16 cellular contexts compared by ENCODE assay signal in genomic region chr18:33470229-33470628, GRCh38. TPM values are rescaled to one million over a fixed set of nuclear protein-coding genes. Genes with fewer than 3 reads are reported as not detected.
DNase-seq lines count a peak whose midpoint lies in the region; FAIRE-seq and TF ChIP-seq lines count a peak whose summit lies in the region.
"Had no signal": no experiment of that assay in that cellular context is flagged by ENCODE, and none has a peak within 500 bp of the region (broad histone marks: within the 10 kb centered on the region; RNA-seq: fewer than 3 reads in every experiment).

No MANE protein-coding gene starts in this region.

- H3K36me3 Mint-ChIP-seq in astrocyte (ENCODE audit: low read depth, unreplicated experiment) (no peaks in the 10 kb centered on the region), osteocyte (ENCODE audit: unreplicated experiment) (no peaks in the 10 kb centered on the region)

- no peaks in the 10 kb centered on the region for H3K36me3 ChIP-seq in astrocyte (ENCODE audit: insufficient read depth, low read length)
- H3K36me3 ChIP-seq in left ventricle myocardium inferior, result no peaks in the 10 kb centered on the region
- no peaks in the 10 kb centered on the region for H3K36me3 ChIP-seq in SJCRH30
- no peaks in the 10 kb centered on the region for H3K36me3 ChIP-seq in OCI-LY7 (ENCODE audit: insufficient read depth, low read length)

- no peaks in the 10 kb centered on the region for H3K9me2 ChIP-seq in OCI-LY7 (ENCODE audit: insufficient read depth, low read length)

- H3K4me1 Mint-ChIP-seq in astrocyte (ENCODE audit: low read depth, unreplicated experiment) (peaks cover 7% of the 10 kb centered on the region), osteocyte (ENCODE audit: unreplicated experiment) (peaks cover 25% of the 10 kb centered on the region)

- H3K9me3 Mint-ChIP-seq in astrocyte (ENCODE audit: unreplicated experiment), result no peaks in the 10 kb centered on the region
- H3K9me3 Mint-ChIP-seq in osteocyte (ENCODE audit: unreplicated experiment), result no peaks in the 10 kb centered on the region

- H2AFZ ChIP-seq in astrocyte (ENCODE audit: low read depth, low read length), result no peak overlapping the region
- H2AFZ ChIP-seq in OCI-LY7 (ENCODE audit: low read length), result no peak overlapping the region

- POLR2A ChIA-PET in OCI-LY7 (lab: Charles Lee), result interaction anchor here (0.6 kb wide), 1 partner anchor 48 kb away, joined by 3 read pairs; no protein-coding TSS in a partner anchor

- CTCF ChIA-PET in OCI-LY7 (lab: Charles Lee; ENCODE audit: unreplicated experiment), result no interaction called here

- H3K27me3 Mint-ChIP-seq in astrocyte (ENCODE audit: low read depth, unreplicated experiment), result no peaks in the 10 kb centered on the region
- H3K27me3 Mint-ChIP-seq in osteocyte (ENCODE audit: unreplicated experiment), result no peaks in the 10 kb centered on the region

- peak; percentile 3 for DNase-seq in Daoy (ENCODE audit: low read depth)
- peak; percentile 89 for DNase-seq in astrocyte (ENCODE audit: low read depth)
- peak; percentile 36 for DNase-seq in choroid plexus epithelial cell (ENCODE audit: low read depth)
- no peak for DNase-seq in osteocyte (ENCODE audit: extremely low spot score, unreplicated experiment)
- DNase-seq in COR-L47 (lab: John Stamatoyannopoulos, UW), result no peak
- no peak for DNase-seq in left ventricle myocardium inferior
- no peak for DNase-seq in SJCRH30
- no peak for DNase-seq in OCI-LY7 (ENCODE audit: low spot score)
- DNase-seq: DMS153, Karpas-422, MM.1S, NCI-H1092 treated with DMSO at 0.1 percent for 48 hours, NCI-H1694 had no signal

- peak overlapping the region; percentile 25 for H3K27ac ChIP-seq in astrocyte (ENCODE audit: low read depth, low read length)
- H3K27ac ChIP-seq in left ventricle myocardium inferior (replicated peaks), result no peak overlapping the region
- H3K27ac ChIP-seq in SJCRH30, result no peak overlapping the region
- no peak overlapping the region for H3K27ac ChIP-seq in OCI-LY7 (ENCODE audit: low read depth, low read length, poor library complexity, severe bottlenecking)
- H3K27ac ChIP-seq: C4-2B had no signal

- H4K20me1 ChIP-seq in astrocyte (ENCODE audit: insufficient read depth, low read length) (no peaks in the 10 kb centered on the region), OCI-LY7 (ENCODE audit: insufficient read depth, low read length) (no peaks in the 10 kb centered on the region)

- H3K27me3 ChIP-seq in astrocyte (ENCODE audit: insufficient read depth, low read length) (no peaks in the 10 kb centered on the region), left ventricle myocardium inferior (ENCODE audit: low read depth) (no peaks in the 10 kb centered on the region), SJCRH30 (no peaks in the 10 kb centered on the region)

- no peak overlapping the region for H3K4me3 ChIP-seq in astrocyte (ENCODE audit: insufficient read depth, low read depth, low read length)
- no peak overlapping the region for H3K4me3 ChIP-seq in choroid plexus epithelial cell (ENCODE audit: low read depth, low read length)
- H3K4me3 ChIP-seq in left ventricle myocardium inferior, result no peak overlapping the region
- no peak overlapping the region for H3K4me3 ChIP-seq in SJCRH30
- H3K4me3 ChIP-seq in OCI-LY7 (ENCODE audit: low read depth, low read length, poor library complexity, severe bottlenecking), result no peak overlapping the region

- intact Hi-C loops in left ventricle myocardium inferior (cut with micrococcal nuclease), result no loop called here
- intact Hi-C loops in OCI-LY7 (cut with micrococcal nuclease; ENCODE audit: unreplicated experiment), result no loop called here

- H3K79me2 ChIP-seq in astrocyte (ENCODE audit: insufficient read depth, low read length) (no peaks in the 10 kb centered on the region), OCI-LY7 (ENCODE audit: insufficient read depth, low read depth, low read length) (no peaks in the 10 kb centered on the region)

- no TSS peak for BruUV-seq in OCI-LY7 (replicated peaks; lab: Mats Ljungman, UMichigan)

- TF ChIP-seq CTCF in astrocyte (IDR thresholded peaks at IDR 0.05; ENCODE audit: insufficient read depth, low read depth, low read length) (no peak), choroid plexus epithelial cell (conservative IDR thresholded peaks at IDR 0.05; ENCODE audit: low read depth, low read length) (no peak), osteocyte (IDR thresholded peaks at IDR 0.05) (no peak), left ventricle myocardium inferior (IDR thresholded peaks at IDR 0.05; ENCODE audit: borderline replicate concordance) (no peak), OCI-LY7 (conservative IDR thresholded peaks at IDR 0.05; ENCODE audit: low read length) (no peak)

- H3K9ac ChIP-seq in astrocyte (ENCODE audit: low read length), result no peak overlapping the region

- no peak for FAIRE-seq in astrocyte (lab: Jason Lieb, UNC)
- FAIRE-seq: H54 had no signal

- H3K4me1 ChIP-seq in astrocyte (ENCODE audit: insufficient read depth, low read length), result peaks cover 3% of the 10 kb centered on the region
- no peaks in the 10 kb centered on the region for H3K4me1 ChIP-seq in left ventricle myocardium inferior
- no peaks in the 10 kb centered on the region for H3K4me1 ChIP-seq in SJCRH30
- no peaks in the 10 kb centered on the region for H3K4me1 ChIP-seq in OCI-LY7 (ENCODE audit: insufficient read depth, low read length, poor library complexity, severe bottlenecking)

- peak overlapping the region; percentile 37 for H3K4me2 ChIP-seq in astrocyte (ENCODE audit: low read length)
- H3K4me2 ChIP-seq in OCI-LY7 (ENCODE audit: low read length), result no peak overlapping the region

- H3K9me3 ChIP-seq in astrocyte (ENCODE audit: insufficient read depth, low read depth, low read length) (no peaks in the 10 kb centered on the region), left ventricle myocardium inferior (replicated peaks) (no peaks in the 10 kb centered on the region), SJCRH30 (replicated peaks) (no peaks in the 10 kb centered on the region), OCI-LY7 (ENCODE audit: low read length) (no peaks in the 10 kb centered on the region)

- H3K4me3 Mint-ChIP-seq in astrocyte (ENCODE audit: unreplicated experiment), result no peak overlapping the region
- no peak overlapping the region for H3K4me3 Mint-ChIP-seq in osteocyte (ENCODE audit: unreplicated experiment)

- H3K27ac Mint-ChIP-seq in astrocyte (ENCODE audit: unreplicated experiment) (no peak overlapping the region), osteocyte (ENCODE audit: unreplicated experiment) (peak overlapping the region; percentile 39)

RNA-seq across cellular contexts. Expression of gene CCDC178, which starts 29.7 kb away (rescaled TPM):
- not detected in 2 replicates for total RNA-seq in Daoy (2014; rRNA removed; shearing (Covaris generic))
- total RNA-seq in astrocyte (0.30 TPM in 1 of 2 replicates, not detected in the other), osteocyte (not detected in 2 replicates), left ventricle myocardium inferior (0.27 TPM), OCI-LY7 (2022) (not detected in 2 replicates)
- not detected in 2 replicates for total RNA-seq in SJCRH30 (2014; rRNA removed; shearing (Covaris generic))
- total RNA-seq in OCI-LY7 (2014; rRNA removed; shearing (Covaris generic)), result not detected in 2 replicates
- total RNA-seq: HT-29 had no signal

Comparison
In these comparisons a context has a peak if more than half of its experiments do, and no peak if none do; other contexts are left out.
1. DNase-seq: peak in Daoy (single experiment), astrocyte (single experiment) and choroid plexus epithelial cell (single experiment); none in osteocyte (single experiment), COR-L47 (single experiment), left ventricle myocardium inferior (single experiment), SJCRH30 (0 of 2) and OCI-LY7 (single experiment).